Comparison of ENCODE assay signal across 16 cellular contexts in the genomic region with DNA sequence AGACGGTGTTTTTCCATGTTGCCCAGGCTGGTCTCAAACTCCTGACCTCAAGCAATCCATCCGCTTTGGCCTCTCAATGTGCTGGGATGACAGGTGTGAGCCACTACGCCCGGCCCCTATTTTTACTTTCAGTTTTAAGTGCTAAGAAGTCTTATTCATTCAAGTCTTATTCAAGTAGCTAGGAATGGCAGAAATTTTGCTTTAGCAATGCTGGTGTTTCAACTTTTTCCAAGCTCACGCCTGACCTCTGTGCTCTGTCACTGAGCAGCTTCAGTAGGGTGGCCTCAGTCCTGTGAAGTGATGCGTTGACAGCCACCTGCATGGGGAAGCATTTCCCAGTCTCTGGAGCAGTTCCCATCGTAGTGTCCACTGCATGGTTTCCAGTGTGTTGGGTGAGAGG. TPM values are rescaled to one million over a fixed set of nuclear protein-coding genes. Genes with fewer than 3 reads are reported as not detected.
DNase-seq lines count a peak whose midpoint lies in the region; TF ChIP-seq lines count a peak whose summit lies in the region.
"Had no signal": no experiment of that assay in that cellular context is flagged by ENCODE, and none has a peak within 500 bp of the region (broad histone marks: within the 10 kb centered on the region; RNA-seq: fewer than 3 reads in every experiment).

No MANE protein-coding gene starts in this region.

- H3K4me3 Mint-ChIP-seq in activated CD4-positive, alpha-beta T cell treated with anti-CD3 and anti-CD28 coated beads, Interleukin-2, amount 10 ng/mL, durations not matched to agents 7 days and 5 days: no peak overlapping the region
- peak overlapping the region in 3 of 5 donors; percentile 18 to 65 (median 53) for H3K4me3 Mint-ChIP-seq in immature natural killer cell
- H3K4me3 Mint-ChIP-seq: CD4-positive, alpha-beta T cell had no signal

- H3K27ac ChIP-seq in KOPT-K1 (ENCODE audit: low read depth, low read length, poor library complexity, severe bottlenecking) (peak overlapping the region; percentile 2), sigmoid colon (no peak overlapping the region)
- H3K27ac ChIP-seq: 22Rv1, A549, C4-2B, GM23248 had no signal

- 94 to 95% methylated on average over 7 of the region's 7 CpGs for WGBS in sigmoid colon, 2 donors

- H3K36me3 ChIP-seq in KOPT-K1 (ENCODE audit: insufficient read depth, low read length): peaks cover 54% of the 10 kb centered on the region
- H3K36me3 ChIP-seq in sigmoid colon: no peaks in the 10 kb centered on the region

- H3K36me3 Mint-ChIP-seq in activated CD4-positive, alpha-beta T cell treated with anti-CD3 and anti-CD28 coated beads, Interleukin-2, amount 10 ng/mL, durations not matched to agents 7 days and 5 days (ENCODE audit: low read depth): peaks cover 23% of the 10 kb centered on the region
- peaks cover 10 to 32% (median 14%) of the 10 kb centered on the region in 3 donors for H3K36me3 Mint-ChIP-seq in immature natural killer cell

- H3K9me3 ChIP-seq in KOPT-K1 (ENCODE audit: insufficient read depth, low read length, poor library complexity, severe bottlenecking): no peaks in the 10 kb centered on the region
- H3K9me3 ChIP-seq in sigmoid colon: no peaks in the 10 kb centered on the region
- H3K9me3 ChIP-seq: A549, Caco-2 had no signal

- TF ChIP-seq CTCF in sigmoid colon (IDR thresholded peaks at IDR 0.05): no peak

- no peak for TF ChIP-seq EP300 in sigmoid colon (IDR thresholded peaks at IDR 0.05)

- intact Hi-C loops in sigmoid colon (cut with DNase I): no loop called here

- peaks cover 4% of the 10 kb centered on the region for H3K4me1 Mint-ChIP-seq in activated CD4-positive, alpha-beta T cell treated with anti-CD3 and anti-CD28 coated beads, Interleukin-2, amount 10 ng/mL, durations not matched to agents 7 days and 5 days
- peaks cover 15 to 17% of the 10 kb centered on the region in 2 donors for H3K4me1 Mint-ChIP-seq in immature natural killer cell

- POLR2A ChIA-PET in activated CD4-positive, alpha-beta T cell treated with anti-CD3 and anti-CD28 coated beads, Interleukin-2, amount 10 ng/mL, durations not matched to agents 7 days and 5 days (lab: Charles Lee): no interaction called here

- H3K27me3 Mint-ChIP-seq in activated CD4-positive, alpha-beta T cell treated with anti-CD3 and anti-CD28 coated beads, Interleukin-2, amount 10 ng/mL, durations not matched to agents 7 days and 5 days: no peaks in the 10 kb centered on the region
- peaks cover 0 to 1% (median 1%) of the 10 kb centered on the region in 3 donors for H3K27me3 Mint-ChIP-seq in immature natural killer cell (ENCODE audit: low read depth in 3 of 3)
- H3K27me3 Mint-ChIP-seq: CD4-positive, alpha-beta T cell had no signal

- CTCF ChIA-PET in activated CD4-positive, alpha-beta T cell treated with anti-CD3 and anti-CD28 coated beads, Interleukin-2, amount 10 ng/mL, durations not matched to agents 7 days and 5 days (lab: Charles Lee): no interaction called here

- H3K27ac Mint-ChIP-seq in activated CD4-positive, alpha-beta T cell treated with anti-CD3 and anti-CD28 coated beads, Interleukin-2, amount 10 ng/mL, durations not matched to agents 7 days and 5 days: peak overlapping the region; percentile 58
- H3K27ac Mint-ChIP-seq in immature natural killer cell: peak overlapping the region in 2 of 6 donors; percentile 50 to 53
- H3K27ac Mint-ChIP-seq: CD4-positive, alpha-beta T cell had no signal

- H3K4me1 ChIP-seq in sigmoid colon: peaks cover 0 to 11% (median 6%) of the 10 kb centered on the region in 4 donors
- H3K4me1 ChIP-seq: A549, Caco-2 had no signal

- H3K27me3 ChIP-seq in sigmoid colon: no peaks in the 10 kb centered on the region

- TF ChIP-seq POLR2A in sigmoid colon (IDR thresholded peaks at IDR 0.05): no peak

- no peak overlapping the region for H3K4me3 ChIP-seq in sigmoid colon
- H3K4me3 ChIP-seq: A549, GM23248 had no signal

- H3K9me3 Mint-ChIP-seq in activated CD4-positive, alpha-beta T cell treated with anti-CD3 and anti-CD28 coated beads, Interleukin-2, amount 10 ng/mL, durations not matched to agents 7 days and 5 days: peaks cover 2% of the 10 kb centered on the region
- no peaks in the 10 kb centered on the region for H3K9me3 Mint-ChIP-seq in immature natural killer cell
- H3K9me3 Mint-ChIP-seq: CD4-positive, alpha-beta T cell had no signal

- DNase-seq in activated CD4-positive, alpha-beta T cell treated with anti-CD3 and anti-CD28 coated beads, Interleukin-2, amount 10 ng/mL, durations not matched to agents 7 days and 5 days: no peak
- DNase-seq in activated CD4-positive, alpha-beta T cell treated with anti-CD3 and anti-CD28 coated beads for 4 hours: no peak
- no peak for DNase-seq in immature natural killer cell
- peak; percentile 10 for DNase-seq in sigmoid colon
- no peak for DNase-seq in NCI-H187 (lab: John Stamatoyannopoulos, UW)
- no peak for DNase-seq in SHP77 treated with DMSO at 0.1 percent for 48 hours (lab: John Stamatoyannopoulos, UW)
- DNase-seq: AML-193; Caco-2; CD4-positive, alpha-beta T cell; GM23248; HCEC 1CT had no signal

RNA-seq across cellular contexts. Expression of gene ZNF750, which starts 12.9 kb away (rescaled TPM):
- total RNA-seq in activated CD4-positive, alpha-beta T cell treated with anti-CD3 and anti-CD28 coated beads, Interleukin-2, amount 10 ng/mL, durations not matched to agents 7 days and 5 days: not detected
- polyA plus RNA-seq in immature natural killer cell: under 1 TPM in 1 of 3 donors, not detected in 2; 0.11 TPM
- total RNA-seq in sigmoid colon: not detected
- polyA plus RNA-seq in sigmoid colon: under 1 TPM in 1 of 3 donors, not detected in 2; 0.01 TPM
- total RNA-seq: CD4-positive, alpha-beta T cell; GM23248 had no signal
- polyA plus RNA-seq: A549, BJ had no signal
